ENCODE assay signal across 19 cellular contexts in genomic region chr10:52662255-52662654, GRCh38.
DNase-seq lines count a peak whose midpoint lies in the region; ATAC-seq, FAIRE-seq and TF ChIP-seq lines count a peak whose summit lies in the region.
"Had no signal": no experiment of that assay in that cellular context is flagged by ENCODE, and none has a peak within 500 bp of the region (broad histone marks: within the 10 kb centered on the region; RNA-seq: fewer than 3 reads in every experiment).

No MANE protein-coding gene starts in this region.

- H3K36me3 ChIP-seq in GM23338 (ENCODE audit: insufficient read depth) = no peaks in the 10 kb centered on the region; the same call in 1 of the 2 replicates
- no peaks in the 10 kb centered on the region for H3K36me3 ChIP-seq in HepG2 (replicated peaks in 1 of 2; ENCODE audit: control insufficient read depth in 1 of 2, insufficient read depth in 2 of 2, low read length in 2 of 2)
- H3K36me3 ChIP-seq in Karpas-422 (ENCODE audit: insufficient read depth, low read length) = no peaks in the 10 kb centered on the region
- H3K36me3 ChIP-seq: HAP-1 had no signal

- H3K79me2 ChIP-seq in GM23338 (replicated peaks; ENCODE audit: insufficient read depth) = no peaks in the 10 kb centered on the region
- H3K79me2 ChIP-seq in HepG2 (ENCODE audit: insufficient read depth, low read length) = no peaks in the 10 kb centered on the region
- H3K79me2 ChIP-seq in Karpas-422 (ENCODE audit: low read length) = no peaks in the 10 kb centered on the region

- H2AFZ ChIP-seq in GM23338 = no peak overlapping the region
- no peak overlapping the region for H2AFZ ChIP-seq in HepG2 (ENCODE audit: low read length)
- H2AFZ ChIP-seq in Karpas-422 (ENCODE audit: low read length) = no peak overlapping the region

- no peak overlapping the region for H3K9ac ChIP-seq in HepG2 (ENCODE audit: insufficient read depth, low read depth, low read length)
- H3K9ac ChIP-seq in Karpas-422 (ENCODE audit: low read length) = no peak overlapping the region

- H3K27ac ChIP-seq in GM23338 (ENCODE audit: low read depth) (no peak overlapping the region), HepG2 (ENCODE audit: extremely low read length, insufficient read depth, low read length) (no peak overlapping the region), Karpas-422 (ENCODE audit: low read length) (no peak overlapping the region)

- no peak for TF ChIP-seq POLR2A in HepG2 (IDR thresholded peaks at IDR 0.05; ENCODE audit: insufficient read depth in 1 of 2, low read depth in 2 of 2, low read length in 2 of 2)

- POLR2A ChIA-PET in HepG2 (lab: Yijun Ruan, JAX) = no interaction called here

- CTCF ChIA-PET in HepG2 (lab: Yijun Ruan, JAX; ENCODE audit: low intra/inter-chr PET ratio, low total read pairs) = no interaction called here

- H3K27me3 ChIP-seq in GM23338 (ENCODE audit: insufficient read depth) (no peaks in the 10 kb centered on the region), HepG2 (ENCODE audit: control insufficient read depth in 1 of 2, insufficient read depth in 2 of 2, low read length in 2 of 2) (no peaks in the 10 kb centered on the region), Karpas-422 (ENCODE audit: low read length) (no peaks in the 10 kb centered on the region)

- H3K4me2 ChIP-seq in GM23338 = peak overlapping the region; percentile 34; the same call in 1 of the 2 replicates
- no peak overlapping the region for H3K4me2 ChIP-seq in HepG2 (ENCODE audit: low read depth, low read length)
- no peak overlapping the region for H3K4me2 ChIP-seq in Karpas-422 (ENCODE audit: low read depth, low read length, poor library complexity, severe bottlenecking)

- no peak for ATAC-seq in GM23338
- ATAC-seq in HepG2 = no peak
- ATAC-seq: GM12878 had no signal

- in situ Hi-C loops in G401 (cut with HindIII; ENCODE audit: low sequenced_read_pairs) = no loop called here
- in situ Hi-C loops in HepG2 (cut with HindIII; ENCODE audit: extremely low pct_ligation_motif_present, low pct_unique_long_range_greater_than_20kb) = no loop called here

- H3K9me2 ChIP-seq in GM23338 (ENCODE audit: insufficient read depth) (no peaks in the 10 kb centered on the region), Karpas-422 (replicated peaks; ENCODE audit: insufficient read depth, low read length) (no peaks in the 10 kb centered on the region)

- H3K4me1 ChIP-seq in GM23338 (ENCODE audit: insufficient read depth) = peaks cover 9% of the 10 kb centered on the region
- no peaks in the 10 kb centered on the region for H3K4me1 ChIP-seq in HepG2 (ENCODE audit: insufficient read depth, low read length)
- no peaks in the 10 kb centered on the region for H3K4me1 ChIP-seq in Karpas-422 (ENCODE audit: low read length)

- intact Hi-C loops in HepG2 (cut with micrococcal nuclease; ENCODE audit: unreplicated experiment) = no loop called here

- no peak overlapping the region for H3K27ac Mint-ChIP-seq in GM23338
- H3K27ac Mint-ChIP-seq: CD4-positive, alpha-beta memory T cell; HFFc6 had no signal

- H3F3A ChIP-seq in GM23338 (replicated peaks; ENCODE audit: low read depth) = no peaks in the 10 kb centered on the region

- H3K4me3 Mint-ChIP-seq in GM23338 = no peak overlapping the region
- H3K4me3 Mint-ChIP-seq: CD4-positive, alpha-beta memory T cell; HFFc6 had no signal

- peaks cover 10% of the 10 kb centered on the region for H3K9me3 Mint-ChIP-seq in GM23338

- H3K27me3 Mint-ChIP-seq in GM23338 (ENCODE audit: insufficient read depth, low read depth, poor library complexity) = no peaks in the 10 kb centered on the region
- H3K27me3 Mint-ChIP-seq: CD4-positive, alpha-beta memory T cell had no signal

- H4K20me1 ChIP-seq in GM23338 (replicated peaks; ENCODE audit: insufficient read depth) = no peaks in the 10 kb centered on the region
- H4K20me1 ChIP-seq in HepG2 (ENCODE audit: insufficient read depth, low read length) = no peaks in the 10 kb centered on the region
- no peaks in the 10 kb centered on the region for H4K20me1 ChIP-seq in Karpas-422 (ENCODE audit: insufficient read depth, low read depth, low read length)

- DNase-seq in G401 (ENCODE audit: low spot score) (peak; percentile 58), GM23338 (ENCODE audit: low spot score) (peak; percentile 7), NCI-H69 (lab: John Stamatoyannopoulos, UW) (peak; percentile 22), retina (peak; percentile 70), HepG2 (ENCODE audit: low spot score) (no peak), Karpas-422 (no peak)
- no peak for DNase-seq in stimulated activated CD4-positive, alpha-beta T cell treated with anti-CD3 and anti-CD28 coated beads, Interleukin-15, amount 100 ng/mL, for 24 hours
- DNase-seq: C1 segment of cervical spinal cord; Calu3; CD4-positive, alpha-beta memory T cell; COR-L47; DMS153; DND-41; GDM1; GOT3; HFFc6 had no signal

- H3K4me3 ChIP-seq in GM23338 (no peak overlapping the region), HepG2 (replicated peaks in 1 of 3; ENCODE audit: insufficient read depth in 1 of 3, low read depth in 2 of 3, low read length in 3 of 3) (no peak overlapping the region), Karpas-422 (ENCODE audit: low read length) (no peak overlapping the region)
- H3K4me3 ChIP-seq: GM12878, HAP-1 had no signal

- H3K4me1 Mint-ChIP-seq in GM23338 = peaks cover 16% of the 10 kb centered on the region
- H3K4me1 Mint-ChIP-seq: CD4-positive, alpha-beta memory T cell had no signal

- FAIRE-seq in HepG2 (lab: Jason Lieb, UNC) = no peak
- FAIRE-seq: GM12878, GM19239 had no signal

- H3K36me3 Mint-ChIP-seq in GM23338 (ENCODE audit: low read depth) = peaks cover 5% of the 10 kb centered on the region; the same call in 2 of the 3 replicates
- H3K36me3 Mint-ChIP-seq: CD4-positive, alpha-beta memory T cell had no signal

- H3K9me3 ChIP-seq in HepG2 (ENCODE audit: low read length) (peaks cover 13% of the 10 kb centered on the region), Karpas-422 (ENCODE audit: low read length) (peaks cover 28% of the 10 kb centered on the region)
- H3K9me3 ChIP-seq: HAP-1 had no signal

- 83% methylated on average over 1 of the region's 1 CpG for WGBS in HepG2 (ENCODE audit: low lambda C conversion rate)

- no TSS peak for BruUV-seq in HepG2 (replicated peaks; lab: Mats Ljungman, UMichigan)

- TF ChIP-seq RAD21 in HepG2 (CRISPR knock-in tag; IDR thresholded peaks at IDR 0.05) = no peak

- TF ChIP-seq EP300 in HepG2 (IDR thresholded peaks at IDR 0.05; ENCODE audit: low read depth in 2 of 2, low read length in 2 of 2) = no peak
- TF ChIP-seq EP300 in HepG2 (CRISPR knock-in tag; IDR thresholded peaks at IDR 0.05; ENCODE audit: borderline replicate concordance) = no peak

- TF ChIP-seq CTCF in GM23338 (conservative IDR thresholded peaks at IDR 0.05; ENCODE audit: low read depth in 2 of 2) = no peak
- no peak for TF ChIP-seq CTCF in HepG2 (CRISPR knock-in tag; IDR thresholded peaks at IDR 0.05)

TF ChIP-seq in GM23338, 12 proteins besides CTCF, POLR2A, EP300 and RAD21 (continues in another document):
- TF ChIP-seq JUNB (IDR thresholded peaks at IDR 0.05; ENCODE audit: unreplicated experiment) (no peak), REST (IDR thresholded peaks at IDR 0.05; ENCODE audit: unreplicated experiment) (no peak)

TF ChIP-seq in HepG2, 621 proteins besides CTCF, POLR2A, EP300 and RAD21 (continues in another document):
- no peak for TF ChIP-seq ZNF839 (CRISPR knock-in tag; IDR thresholded peaks at IDR 0.05; ENCODE audit: borderline replicate concordance)
- no peak for TF ChIP-seq ZNF841 (CRISPR knock-in tag; IDR thresholded peaks at IDR 0.05; ENCODE audit: borderline replicate concordance)
- no peak for TF ChIP-seq ZNF672 (CRISPR knock-in tag; IDR thresholded peaks at IDR 0.05)
- no peak for TF ChIP-seq FOXO1 (CRISPR knock-in tag; IDR thresholded peaks at IDR 0.05)
- no peak for TF ChIP-seq HOMEZ (CRISPR knock-in tag; IDR thresholded peaks at IDR 0.05; ENCODE audit: low read depth)
- no peak for TF ChIP-seq GMEB2 (CRISPR knock-in tag; IDR thresholded peaks at IDR 0.05; ENCODE audit: low read depth)
- no peak for TF ChIP-seq DDIT3 (CRISPR knock-in tag; IDR thresholded peaks at IDR 0.05)
- TF ChIP-seq CSRNP2 (CRISPR knock-in tag; conservative IDR thresholded peaks at IDR 0.05; ENCODE audit: low read depth) = no peak
- no peak for TF ChIP-seq GATAD1 (CRISPR knock-in tag; IDR thresholded peaks at IDR 0.05)

Comparison
In these comparisons a context has a peak if more than half of its experiments do, and no peak if none do; other contexts are left out.
1. DNase-seq: peak in G401 (single experiment), GM23338 (single experiment), NCI-H69 (single experiment) and retina (single experiment); none in HepG2 (single experiment), stimulated activated CD4-positive, alpha-beta T cell treated with anti-CD3 and anti-CD28 coated beads, Interleukin-15, amount 100 ng/mL, for 24 hours (single experiment) and Karpas-422 (single experiment).